8 cellular contexts compared by ENCODE assay signal in the genomic region with DNA sequence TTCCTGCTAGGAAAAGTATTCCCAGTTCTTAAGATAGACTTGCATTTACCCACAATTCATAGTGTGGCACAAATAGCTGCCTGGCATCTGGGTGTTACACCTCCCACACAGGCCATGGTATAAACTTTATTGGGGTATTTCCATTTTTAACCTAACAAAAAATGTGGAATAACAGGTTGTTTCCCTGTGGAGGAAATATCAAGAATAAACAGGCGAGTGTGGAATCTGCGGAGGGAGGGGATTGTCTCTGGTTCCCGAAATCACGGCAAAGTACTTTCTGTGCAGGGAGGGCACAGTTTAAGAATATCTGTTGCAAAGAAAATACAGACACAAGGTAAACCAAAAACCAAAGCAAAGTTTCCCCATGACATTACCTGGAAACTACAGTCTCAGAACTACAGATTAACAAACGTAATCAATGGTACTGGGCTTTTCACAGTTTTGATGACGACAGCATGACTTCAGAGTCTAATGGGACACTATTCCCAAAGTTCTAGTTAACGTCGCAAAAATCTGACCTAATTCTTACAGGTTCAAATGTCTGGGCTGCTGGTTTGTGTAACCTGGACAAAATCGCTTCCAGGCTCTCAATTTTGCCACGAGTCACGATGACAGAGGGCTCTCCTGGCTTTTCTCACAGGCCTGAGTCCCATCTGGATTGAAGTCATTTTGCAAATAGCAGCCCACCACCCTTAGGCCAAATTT. TPM values are rescaled to one million over a fixed set of nuclear protein-coding genes. Genes with fewer than 3 reads are reported as not detected.
A peak's percentile ranks its signal among the peaks of the same experiment; 100 is the strongest.
DNase-seq lines count a peak whose midpoint lies in the region; ATAC-seq and TF ChIP-seq lines count a peak whose summit lies in the region.

No MANE protein-coding gene starts in this region.

- CTCF ChIA-PET in BJ (lab: Yijun Ruan, JAX) = interaction anchor here (1.4 to 3.0 kb wide), 2 partner anchors 55 to 69 kb away, joined by 4 to 10 read pairs; a partner anchor contains a TSS
- CTCF ChIA-PET in naive thymus-derived CD4-positive, alpha-beta T cell (lab: Charles Lee) = no interaction called here

- TF ChIP-seq CTCF in BJ (IDR thresholded peaks at IDR 0.05; ENCODE audit: insufficient read depth, low read depth, low read length) = no peak
- no peak for TF ChIP-seq CTCF in LNCaP clone FGC (IDR thresholded peaks at IDR 0.05; ENCODE audit: control insufficient read depth, extremely low read depth, insufficient read depth)

- peaks cover 51% of the 10 kb centered on the region for H3K36me3 Mint-ChIP-seq in dendritic cell treated with granulocyte-macrophage colony-stimulating factor and Interleukin-4, amounts not matched to agents 40 ng/mL and 50 ng/mL, for 4 days (ENCODE audit: low read depth)
- peaks cover 0 to 21% (median 0%) of the 10 kb centered on the region in 5 donors for H3K36me3 Mint-ChIP-seq in naive thymus-derived CD4-positive, alpha-beta T cell

- intact Hi-C loops in dendritic cell treated with granulocyte-macrophage colony-stimulating factor and Interleukin-4, amounts not matched to agents 40 ng/mL and 50 ng/mL, for 4 days (cut with micrococcal nuclease) = no loop called here
- intact Hi-C loops in naive thymus-derived CD4-positive, alpha-beta T cell (cut with micrococcal nuclease) = loop anchor here (5.0 to 10.0 kb wide), 5 partner anchors 115 to 610 kb away; a partner anchor contains a TSS

- no peaks in the 10 kb centered on the region for H3K9me3 ChIP-seq in naive thymus-derived CD4-positive, alpha-beta T cell (ENCODE audit: control insufficient read depth in 2 of 3, low read length in 3 of 3)

- ATAC-seq in naive thymus-derived CD4-positive, alpha-beta T cell = no peak

- POLR2A ChIA-PET in BJ (lab: Charles Lee) = interaction anchor here (0.8 kb wide), 1 partner anchor 12 kb away, joined by 3 read pairs; no protein-coding TSS in a partner anchor
- POLR2A ChIA-PET in naive thymus-derived CD4-positive, alpha-beta T cell (lab: Charles Lee) = interaction anchor here (0.9 to 3.2 kb wide), 7 partner anchors 15 to 60 kb away, joined by 3 to 32 read pairs (median 10); a partner anchor contains a TSS

- peak overlapping the region; percentile 96 for H3K4me3 ChIP-seq in BJ (ENCODE audit: low read depth, low read length)
- H3K4me3 ChIP-seq in LNCaP clone FGC (ENCODE audit: low read depth, low read length) = peak overlapping the region; percentile 92
- H3K4me3 ChIP-seq in naive thymus-derived CD4-positive, alpha-beta T cell (ENCODE audit: low read length) = peak overlapping the region; percentile 83

- DNase-seq in BJ (ENCODE audit: low read depth) (no peak), LNCaP clone FGC (ENCODE audit: low read depth) (no peak), NCI-H2029 (lab: John Stamatoyannopoulos, UW) (no peak), NCI-H1048 (lab: John Stamatoyannopoulos, UW) (no peak), SIG-M5 treated with dmso at 0.1 percent for 504 hours (lab: John Stamatoyannopoulos, UW; ENCODE audit: unreplicated experiment) (no peak), NCI-H524 treated with DMSO at 0.1 percent for 48 hours (lab: John Stamatoyannopoulos, UW) (no peak)
- DNase-seq in naive thymus-derived CD4-positive, alpha-beta T cell = peak in 2 of 9 donors; percentile 3 to 43

- H3K27ac ChIP-seq in naive thymus-derived CD4-positive, alpha-beta T cell (ENCODE audit: low read depth, low read length) = peak overlapping the region; percentile 87

- no peaks in the 10 kb centered on the region for H3K9me3 Mint-ChIP-seq in dendritic cell treated with granulocyte-macrophage colony-stimulating factor and Interleukin-4, amounts not matched to agents 40 ng/mL and 50 ng/mL, for 4 days
- H3K9me3 Mint-ChIP-seq in naive thymus-derived CD4-positive, alpha-beta T cell = no peaks in the 10 kb centered on the region

- H3K27ac Mint-ChIP-seq in dendritic cell treated with granulocyte-macrophage colony-stimulating factor and Interleukin-4, amounts not matched to agents 40 ng/mL and 50 ng/mL, for 4 days = peak overlapping the region; percentile 91
- H3K27ac Mint-ChIP-seq in naive thymus-derived CD4-positive, alpha-beta T cell = peak overlapping the region; percentile 86 to 99 (median 93)

- no peaks in the 10 kb centered on the region for H3K27me3 Mint-ChIP-seq in dendritic cell treated with granulocyte-macrophage colony-stimulating factor and Interleukin-4, amounts not matched to agents 40 ng/mL and 50 ng/mL, for 4 days
- H3K27me3 Mint-ChIP-seq in naive thymus-derived CD4-positive, alpha-beta T cell = no peaks in the 10 kb centered on the region

- H3K36me3 ChIP-seq in BJ (ENCODE audit: control insufficient read depth, insufficient read depth, low read length) = no peaks in the 10 kb centered on the region
- H3K36me3 ChIP-seq in naive thymus-derived CD4-positive, alpha-beta T cell (ENCODE audit: control insufficient read depth in 2 of 3, insufficient read depth in 3 of 3, low read length in 3 of 3) = peaks cover 0 to 10% (median 0%) of the 10 kb centered on the region in 3 experiments

- no peaks in the 10 kb centered on the region for H3K27me3 ChIP-seq in BJ (ENCODE audit: control insufficient read depth, insufficient read depth, low read length)
- no peaks in the 10 kb centered on the region for H3K27me3 ChIP-seq in naive thymus-derived CD4-positive, alpha-beta T cell (ENCODE audit: control insufficient read depth in 2 of 2, insufficient read depth in 2 of 2, low read length in 2 of 2)

- H3K4me1 Mint-ChIP-seq in dendritic cell treated with granulocyte-macrophage colony-stimulating factor and Interleukin-4, amounts not matched to agents 40 ng/mL and 50 ng/mL, for 4 days (ENCODE audit: low read depth) = peaks cover 55% of the 10 kb centered on the region
- peaks cover 46 to 68% (median 62%) of the 10 kb centered on the region in 7 donors for H3K4me1 Mint-ChIP-seq in naive thymus-derived CD4-positive, alpha-beta T cell

- peaks cover 40 to 48% of the 10 kb centered on the region in 2 donors for H3K4me1 ChIP-seq in naive thymus-derived CD4-positive, alpha-beta T cell (ENCODE audit: control insufficient read depth in 2 of 2, insufficient read depth in 2 of 2, low read length in 2 of 2)

- H3K4me3 Mint-ChIP-seq in dendritic cell treated with granulocyte-macrophage colony-stimulating factor and Interleukin-4, amounts not matched to agents 40 ng/mL and 50 ng/mL, for 4 days = peak overlapping the region; percentile 86
- peak overlapping the region; percentile 88 to 100 (median 95) for H3K4me3 Mint-ChIP-seq in naive thymus-derived CD4-positive, alpha-beta T cell

RNA-seq across cellular contexts. Expression of a gene that starts 1.4 kb away (rescaled TPM):
- polyA plus RNA-seq in BJ (2011; rRNA removed) = 56.1 and 101 TPM in 2 replicates
- 45.3 and 46.4 TPM in 2 replicates for polyA minus RNA-seq in BJ (2011; rRNA and poly(A)+ RNA removed)
- 100 to 1,000 TPM in 1 of 5 experiments, 10 to 100 TPM in 4; 56.5 to 133 (median 74.2) TPM for total RNA-seq in naive thymus-derived CD4-positive, alpha-beta T cell
- polyA plus RNA-seq in naive thymus-derived CD4-positive, alpha-beta T cell = 100 to 1,000 TPM; 106 to 120 TPM

RNA-seq across cellular contexts. Expression of a gene that starts 58.6 kb away (rescaled TPM):
- 56.2 and 115 TPM in 2 replicates for polyA plus RNA-seq in BJ (2011; rRNA removed)
- polyA minus RNA-seq in BJ (2011; rRNA and poly(A)+ RNA removed) = 46.3 and 63.4 TPM in 2 replicates
- total RNA-seq in naive thymus-derived CD4-positive, alpha-beta T cell = 10 to 100 TPM; 33.7 to 69.0 (median 40.4) TPM
- polyA plus RNA-seq in naive thymus-derived CD4-positive, alpha-beta T cell = 10 to 100 TPM; 23.6 to 38.0 TPM

RNA-seq across cellular contexts. Expression of a gene that starts 58.8 kb away (rescaled TPM):
- 76.5 and 90.0 TPM in 2 replicates for polyA plus RNA-seq in BJ (2011; rRNA removed)
- polyA minus RNA-seq in BJ (2011; rRNA and poly(A)+ RNA removed) = 45.8 and 77.7 TPM in 2 replicates
- 10 to 100 TPM; 62.1 to 85.3 (median 71.6) TPM for total RNA-seq in naive thymus-derived CD4-positive, alpha-beta T cell
- polyA plus RNA-seq in naive thymus-derived CD4-positive, alpha-beta T cell = 100 to 1,000 TPM in 1 of 2 donors, 10 to 100 TPM in 1; 85.5 to 115 TPM
